In the genomic region with DNA sequence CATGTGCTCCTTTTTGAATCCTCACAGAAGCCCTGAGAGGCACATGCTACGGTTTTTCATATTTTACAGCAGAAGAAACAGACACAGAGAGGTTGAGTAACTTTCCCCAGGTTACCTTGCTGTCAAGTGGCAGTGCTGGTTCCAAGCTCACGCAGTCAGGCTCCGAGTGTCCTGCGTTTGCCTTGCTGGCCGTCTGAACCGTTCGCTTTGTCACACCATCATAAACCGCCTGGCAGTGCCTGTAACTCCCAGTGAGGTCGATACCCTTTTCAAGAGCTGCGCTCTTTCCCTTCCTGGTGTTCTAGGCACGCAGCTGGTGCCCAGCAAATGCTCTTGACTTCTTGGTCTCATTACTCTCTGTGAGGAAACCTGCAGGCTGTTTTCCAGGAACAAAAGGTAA, we compare ENCODE assay signal across 17 cellular contexts. TPM values are rescaled to one million over a fixed set of nuclear protein-coding genes. Genes with fewer than 3 reads are reported as not detected.
DNase-seq lines count a peak whose midpoint lies in the region; ATAC-seq, FAIRE-seq and TF ChIP-seq lines count a peak whose summit lies in the region.
"Had no signal": no experiment of that assay in that cellular context is flagged by ENCODE, and none has a peak within 500 bp of the region (broad histone marks: within the 10 kb centered on the region; RNA-seq: fewer than 3 reads in every experiment).

No MANE protein-coding gene starts in this region.

- no peak overlapping the region for H3K4me3 Mint-ChIP-seq in nephron progenitor cell
- H3K4me3 Mint-ChIP-seq: CD4-positive, alpha-beta memory T cell; HFFc6 had no signal

- peaks cover 45% of the 10 kb centered on the region for H3K4me1 Mint-ChIP-seq in nephron progenitor cell
- H3K4me1 Mint-ChIP-seq: CD4-positive, alpha-beta memory T cell had no signal

- no peaks in the 10 kb centered on the region for H3K9me3 Mint-ChIP-seq in nephron progenitor cell
- H3K9me3 Mint-ChIP-seq: HFFc6 had no signal

- no peak for TF ChIP-seq RAD21 in A549 (conservative IDR thresholded peaks at IDR 0.05 in 1 of 2, IDR thresholded peaks at IDR 0.05 in 1 of 2)

- H3K4me1 ChIP-seq in A549: no peaks in the 10 kb centered on the region
- H3K4me1 ChIP-seq: BE2C had no signal

- no peak for TF ChIP-seq EP300 in A549 (IDR thresholded peaks at IDR 0.05)

- no peaks in the 10 kb centered on the region for H3K9me3 ChIP-seq in A549
- H3K9me3 ChIP-seq: BE2C had no signal

- H3K27me3 Mint-ChIP-seq in nephron progenitor cell (ENCODE audit: low read depth, poor library complexity): peaks cover 5% of the 10 kb centered on the region

- WGBS in A549 (ENCODE audit: missing lambda C conversion rate): 29% methylated on average over 11 of the region's 11 CpGs

- no peak for FAIRE-seq in A549 (lab: Jason Lieb, UNC)
- FAIRE-seq: A204.1, GM12892 had no signal

- peak overlapping the region; percentile 43 for H3K4me2 ChIP-seq in A549

- no peak overlapping the region for H3K4me3 ChIP-seq in A549

- H3K27ac ChIP-seq in A549: no peak overlapping the region
- H3K27ac ChIP-seq: C4-2B had no signal

- no peaks in the 10 kb centered on the region for H3K36me3 Mint-ChIP-seq in nephron progenitor cell (ENCODE audit: low read depth)
- H3K36me3 Mint-ChIP-seq: CD4-positive, alpha-beta memory T cell had no signal

- TF ChIP-seq POLR2A in A549 (IDR thresholded peaks at IDR 0.05; ENCODE audit: low read length): no peak

- CTCF ChIA-PET in A549 (lab: Yijun Ruan, JAX): interaction anchor here (1.2 to 1.7 kb wide), 2 partner anchors 39 to 73 kb away, joined by 3 to 4 read pairs; no protein-coding TSS in a partner anchor

- DNase-seq in NCI-H2227 (lab: John Stamatoyannopoulos, UW; ENCODE audit: unreplicated experiment) (peak; percentile 19), NCI-H2227 treated with DMSO at 0.1 percent for 48 hours (lab: John Stamatoyannopoulos, UW) (no peak), A549 (ENCODE audit: low read depth in 1 of 2, low spot score in 1 of 2) (no peak), NCI-H69 (lab: John Stamatoyannopoulos, UW) (peak; percentile 7), nephron progenitor cell (no peak), GM19238 (ENCODE audit: insufficient read length, low spot score) (no peak), T-helper 9 cell (no peak), OCI-M1 (lab: John Stamatoyannopoulos, UW) (no peak)
- DNase-seq: BE2C; CD4-positive, alpha-beta memory T cell; DND-41; GDM1; HCEC 1CT; HFFc6 had no signal

- TF ChIP-seq CTCF in A549 (IDR thresholded peaks at IDR 0.05) (no peak), nephron progenitor cell (IDR thresholded peaks at IDR 0.05) (no peak)

- peak overlapping the region; percentile 67 for H3K27ac Mint-ChIP-seq in nephron progenitor cell
- H3K27ac Mint-ChIP-seq: CD4-positive, alpha-beta memory T cell; HFFc6 had no signal

- peak in 1 of 2 experiments; percentile 50; a peak in 2 of 6 replicates for ATAC-seq in A549

- POLR2A ChIA-PET in A549 (lab: Yijun Ruan, JAX): no interaction called here

TF ChIP-seq in A549, 52 proteins besides CTCF, POLR2A, EP300 and RAD21:
- no peak for TF ChIP-seq FOXS1 (CRISPR knock-in tag; IDR thresholded peaks at IDR 0.05)
- TF ChIP-seq, protein P1, sequence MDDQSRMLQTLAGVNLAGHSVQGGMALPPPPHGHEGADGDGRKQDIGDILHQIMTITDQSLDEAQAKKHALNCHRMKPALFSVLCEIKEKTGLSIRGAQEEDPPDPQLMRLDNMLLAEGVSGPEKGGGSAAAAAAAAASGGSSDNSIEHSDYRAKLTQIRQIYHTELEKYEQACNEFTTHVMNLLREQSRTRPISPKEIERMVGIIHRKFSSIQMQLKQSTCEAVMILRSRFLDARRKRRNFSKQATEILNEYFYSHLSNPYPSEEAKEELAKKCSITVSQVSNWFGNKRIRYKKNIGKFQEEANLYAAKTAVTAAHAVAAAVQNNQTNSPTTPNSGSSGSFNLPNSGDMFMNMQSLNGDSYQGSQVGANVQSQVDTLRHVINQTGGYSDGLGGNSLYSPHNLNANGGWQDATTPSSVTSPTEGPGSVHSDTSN (IDR thresholded peaks at IDR 0.05): no peak
- no peak for TF ChIP-seq FOSL2 (IDR thresholded peaks at IDR 0.05)
- no peak for TF ChIP-seq FOSL2 (CRISPR knock-in tag; IDR thresholded peaks at IDR 0.05)
- TF ChIP-seq ZC3H11A (IDR thresholded peaks at IDR 0.05): no peak
- TF ChIP-seq RCOR1 (IDR thresholded peaks at IDR 0.05; ENCODE audit: low read depth, low read length): no peak
- no peak for TF ChIP-seq CEBPB (IDR thresholded peaks at IDR 0.05)
- TF ChIP-seq HOXB5 (CRISPR knock-in tag; IDR thresholded peaks at IDR 0.05): no peak
- TF ChIP-seq EHF (CRISPR knock-in tag; IDR thresholded peaks at IDR 0.05): no peak
- TF ChIP-seq, protein P2, sequence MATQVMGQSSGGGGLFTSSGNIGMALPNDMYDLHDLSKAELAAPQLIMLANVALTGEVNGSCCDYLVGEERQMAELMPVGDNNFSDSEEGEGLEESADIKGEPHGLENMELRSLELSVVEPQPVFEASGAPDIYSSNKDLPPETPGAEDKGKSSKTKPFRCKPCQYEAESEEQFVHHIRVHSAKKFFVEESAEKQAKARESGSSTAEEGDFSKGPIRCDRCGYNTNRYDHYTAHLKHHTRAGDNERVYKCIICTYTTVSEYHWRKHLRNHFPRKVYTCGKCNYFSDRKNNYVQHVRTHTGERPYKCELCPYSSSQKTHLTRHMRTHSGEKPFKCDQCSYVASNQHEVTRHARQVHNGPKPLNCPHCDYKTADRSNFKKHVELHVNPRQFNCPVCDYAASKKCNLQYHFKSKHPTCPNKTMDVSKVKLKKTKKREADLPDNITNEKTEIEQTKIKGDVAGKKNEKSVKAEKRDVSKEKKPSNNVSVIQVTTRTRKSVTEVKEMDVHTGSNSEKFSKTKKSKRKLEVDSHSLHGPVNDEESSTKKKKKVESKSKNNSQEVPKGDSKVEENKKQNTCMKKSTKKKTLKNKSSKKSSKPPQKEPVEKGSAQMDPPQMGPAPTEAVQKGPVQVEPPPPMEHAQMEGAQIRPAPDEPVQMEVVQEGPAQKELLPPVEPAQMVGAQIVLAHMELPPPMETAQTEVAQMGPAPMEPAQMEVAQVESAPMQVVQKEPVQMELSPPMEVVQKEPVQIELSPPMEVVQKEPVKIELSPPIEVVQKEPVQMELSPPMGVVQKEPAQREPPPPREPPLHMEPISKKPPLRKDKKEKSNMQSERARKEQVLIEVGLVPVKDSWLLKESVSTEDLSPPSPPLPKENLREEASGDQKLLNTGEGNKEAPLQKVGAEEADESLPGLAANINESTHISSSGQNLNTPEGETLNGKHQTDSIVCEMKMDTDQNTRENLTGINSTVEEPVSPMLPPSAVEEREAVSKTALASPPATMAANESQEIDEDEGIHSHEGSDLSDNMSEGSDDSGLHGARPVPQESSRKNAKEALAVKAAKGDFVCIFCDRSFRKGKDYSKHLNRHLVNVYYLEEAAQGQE (IDR thresholded peaks at IDR 0.05): no peak
- TF ChIP-seq TP53 (CRISPR knock-in tag; IDR thresholded peaks at IDR 0.05): no peak

RNA-seq across cellular contexts. Expression of a gene that starts 31.3 kb away (rescaled TPM):
- polyA plus RNA-seq in A549 (2011; rRNA removed): 8.5 and 9.7 TPM in 2 replicates
- 14.5 and 22.3 TPM in 2 replicates for polyA plus RNA-seq in A549 (2012; cell fraction: cytosol; rRNA removed)
- polyA plus RNA-seq in A549 (2012; cell fraction: nucleus; rRNA removed): 17.9 and 22.5 TPM in 2 replicates
- polyA plus RNA-seq in A549 (2017; fragmentation: RNase III; extraction: RNeasy Plus Mini Kit Qiagen cat#74134 plus additional on column Dnase treatment): 11.3 to 13.7 TPM (median 12.3 TPM) in 3 replicates
- polyA minus RNA-seq in A549 (2011; rRNA and poly(A)+ RNA removed): 8.7 and 9.9 TPM in 2 replicates
- polyA plus RNA-seq: CD4-positive, alpha-beta memory T cell had no signal

Comparison
In these comparisons a context has a peak if more than half of its experiments do, and no peak if none do; other contexts are left out.
1. DNase-seq: peak in NCI-H2227 (single experiment) and NCI-H69 (single experiment); none in NCI-H2227 treated with DMSO at 0.1 percent for 48 hours (single experiment), A549 (0 of 2), nephron progenitor cell (single experiment), GM19238 (single experiment), T-helper 9 cell (single experiment) and OCI-M1 (single experiment).